ENCODE assay signal across 8 cellular contexts in the genomic region with DNA sequence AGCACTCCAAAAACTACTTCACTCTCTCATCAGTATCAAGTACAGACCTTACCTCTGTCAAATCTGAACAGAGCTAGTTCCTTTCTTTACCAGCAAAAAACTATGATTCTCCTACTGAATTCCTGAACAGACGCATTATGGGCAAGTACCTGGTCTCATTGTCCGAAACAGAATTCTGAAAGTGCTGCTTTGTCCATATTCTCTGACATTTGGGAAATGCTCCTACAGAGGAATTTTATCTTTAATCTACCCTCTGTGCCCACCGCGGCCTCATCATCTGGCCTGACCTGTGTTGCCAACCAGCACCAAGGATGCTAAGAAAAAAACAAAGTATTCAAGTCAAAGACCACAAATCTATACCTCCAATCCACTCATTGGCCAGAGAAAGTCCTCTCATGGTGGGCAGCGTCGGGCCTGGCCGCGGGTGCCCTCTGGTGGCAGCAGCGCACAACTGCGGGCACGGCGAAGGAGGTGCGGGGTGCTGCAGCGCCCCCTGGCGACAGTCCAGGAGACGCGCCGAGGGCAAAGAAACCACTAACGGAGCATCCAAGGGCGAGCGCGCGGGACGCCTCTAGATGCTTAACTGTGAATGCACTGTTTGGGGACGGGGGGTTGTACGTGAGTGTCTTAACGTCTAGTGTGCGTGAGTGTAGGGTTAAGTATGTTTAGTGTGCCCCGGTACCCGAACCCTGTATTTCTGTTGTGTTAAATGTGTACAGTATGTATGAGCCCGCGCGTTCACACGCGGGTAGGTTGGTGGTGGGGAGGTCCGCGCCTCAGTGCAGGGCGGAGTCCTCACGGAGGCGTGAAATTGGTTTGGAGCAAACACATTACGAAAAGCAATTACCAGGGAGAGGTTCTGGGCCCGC. TPM values are rescaled to one million over a fixed set of nuclear protein-coding genes. Genes with fewer than 3 reads are reported as not detected.
DNase-seq lines count a peak whose midpoint lies in the region; ATAC-seq lines count a peak whose summit lies in the region.

No MANE protein-coding gene starts in this region.

- no peaks in the 10 kb centered on the region for H3K36me3 Mint-ChIP-seq in activated CD4-positive, alpha-beta T cell treated with anti-CD3 and anti-CD28 coated beads, Interleukin-2, amount 10 ng/mL, durations not matched to agents 7 days and 5 days (ENCODE audit: low read depth)

- H3K9me3 Mint-ChIP-seq in activated CD4-positive, alpha-beta T cell treated with anti-CD3 and anti-CD28 coated beads, Interleukin-2, amount 10 ng/mL, durations not matched to agents 7 days and 5 days, result no peaks in the 10 kb centered on the region

- H3K4me1 Mint-ChIP-seq in activated CD4-positive, alpha-beta T cell treated with anti-CD3 and anti-CD28 coated beads, Interleukin-2, amount 10 ng/mL, durations not matched to agents 7 days and 5 days, result peaks cover 4% of the 10 kb centered on the region

- no peak overlapping the region for H3K27ac Mint-ChIP-seq in activated CD4-positive, alpha-beta T cell treated with anti-CD3 and anti-CD28 coated beads, Interleukin-2, amount 10 ng/mL, durations not matched to agents 7 days and 5 days

- H3K27me3 Mint-ChIP-seq in activated CD4-positive, alpha-beta T cell treated with anti-CD3 and anti-CD28 coated beads, Interleukin-2, amount 10 ng/mL, durations not matched to agents 7 days and 5 days, result peaks cover 53% of the 10 kb centered on the region

- POLR2A ChIA-PET in activated CD4-positive, alpha-beta T cell treated with anti-CD3 and anti-CD28 coated beads, Interleukin-2, amount 10 ng/mL, durations not matched to agents 7 days and 5 days (lab: Charles Lee), result no interaction called here

- peak; percentile 47 for ATAC-seq in HG02970 (IDR thresholded peaks at IDR 0.05; ENCODE audit: low FRiP score, unreplicated experiment)

- CTCF ChIA-PET in activated CD4-positive, alpha-beta T cell treated with anti-CD3 and anti-CD28 coated beads, Interleukin-2, amount 10 ng/mL, durations not matched to agents 7 days and 5 days (lab: Charles Lee), result interaction anchor here (0.6 to 1.0 kb wide), 6 partner anchors 9 to 212 kb away, joined by 3 to 5 read pairs (median 3); partner anchors contain the start of gene CHPF2

- no peak overlapping the region for H3K4me3 Mint-ChIP-seq in activated CD4-positive, alpha-beta T cell treated with anti-CD3 and anti-CD28 coated beads, Interleukin-2, amount 10 ng/mL, durations not matched to agents 7 days and 5 days

- peak; percentile 53 for DNase-seq in SIG-M5 treated with dmso at 0.1 percent for 504 hours (lab: John Stamatoyannopoulos, UW; ENCODE audit: unreplicated experiment)
- DNase-seq in SIG-M5 (lab: John Stamatoyannopoulos, UW), result no peak
- peak; percentile 61 to 85 for DNase-seq in NCI-H526 (lab: John Stamatoyannopoulos, UW)
- peak; percentile 77 for DNase-seq in activated CD4-positive, alpha-beta T cell treated with anti-CD3 and anti-CD28 coated beads, Interleukin-2, amount 10 ng/mL, durations not matched to agents 7 days and 5 days
- DNase-seq in dedifferentiated amniotic fluid mesenchymal stem cell (ENCODE audit: extremely low spot score), result peak; percentile 34
- peak; percentile 69 to 81 for DNase-seq in lung microvascular endothelial cell (ENCODE audit: low read depth in 2 of 2)
- DNase-seq in stimulated activated CD8-positive, alpha-beta memory T cell treated with anti-CD3 and anti-CD28 coated beads, Interleukin-15, amount 100 ng/mL, for 1 hour (ENCODE audit: low read depth), result peak; percentile 55

RNA-seq across cellular contexts. Expression of gene GBX1, which starts 5.0 kb away (rescaled TPM):
- total RNA-seq in activated CD4-positive, alpha-beta T cell treated with anti-CD3 and anti-CD28 coated beads, Interleukin-2, amount 10 ng/mL, durations not matched to agents 7 days and 5 days, result not detected
- total RNA-seq in lung microvascular endothelial cell, result not detected in 2 replicates

RNA-seq across cellular contexts. Expression of gene ASB10, which starts 14.5 kb away (rescaled TPM):
- not detected for total RNA-seq in activated CD4-positive, alpha-beta T cell treated with anti-CD3 and anti-CD28 coated beads, Interleukin-2, amount 10 ng/mL, durations not matched to agents 7 days and 5 days
- not detected in 2 replicates for total RNA-seq in lung microvascular endothelial cell

RNA-seq across cellular contexts. Expression of gene H2BK1, which starts 37.8 kb away (rescaled TPM):
- not detected for total RNA-seq in activated CD4-positive, alpha-beta T cell treated with anti-CD3 and anti-CD28 coated beads, Interleukin-2, amount 10 ng/mL, durations not matched to agents 7 days and 5 days
- total RNA-seq in lung microvascular endothelial cell, result not detected in 2 replicates

RNA-seq across cellular contexts. Expression of gene ABCF2, which starts 54.5 kb away (rescaled TPM):
- 10 to 100 TPM; 31.7 to 34.3 TPM for total RNA-seq in activated CD4-positive, alpha-beta T cell treated with anti-CD3 and anti-CD28 coated beads, Interleukin-2, amount 10 ng/mL, durations not matched to agents 7 days and 5 days
- total RNA-seq in lung microvascular endothelial cell, result 37.0 and 39.5 TPM in 2 replicates

RNA-seq across cellular contexts. Expression of gene CHPF2, which starts 59.8 kb away (rescaled TPM):
- 10 to 100 TPM; 40.7 to 42.3 TPM for total RNA-seq in activated CD4-positive, alpha-beta T cell treated with anti-CD3 and anti-CD28 coated beads, Interleukin-2, amount 10 ng/mL, durations not matched to agents 7 days and 5 days
- 31.2 and 31.7 TPM in 2 replicates for total RNA-seq in lung microvascular endothelial cell
